In genomic region chr10:91220954-91221696, GRCh38 we compare ENCODE assay signal across 8 cellular contexts. TPM values are rescaled to one million over a fixed set of nuclear protein-coding genes. Genes with fewer than 3 reads are reported as not detected.
DNase-seq lines count a peak whose midpoint lies in the region; ATAC-seq and TF ChIP-seq lines count a peak whose summit lies in the region.

No MANE protein-coding gene starts in this region.

- no peak for TF ChIP-seq CTCF in epithelial cell of esophagus (IDR thresholded peaks at IDR 0.05; ENCODE audit: insufficient read depth, low read depth, low read length, missing control alignments)
- TF ChIP-seq CTCF in mucosa of descending colon (IDR thresholded peaks at IDR 0.05) = no peak
- peak in 1 of 5 experiments; percentile 38 for TF ChIP-seq CTCF in tibial nerve (IDR thresholded peaks at IDR 0.05)

- H3K4me1 ChIP-seq in BLaER1 (peaks cover 46% of the 10 kb centered on the region), mucosa of descending colon (ENCODE audit: low read depth) (peaks cover 21% of the 10 kb centered on the region), tibial nerve (peaks cover 0 to 49% (median 18%) of the 10 kb centered on the region in 4 donors)

- H3K4me2 ChIP-seq in BLaER1 = peak overlapping the region; percentile 92

- H3K27me3 Mint-ChIP-seq in T-helper 2 cell treated with Interferon-gamma antibody and Interleukin-4, amounts not matched to agents 5 μg/mL and 100 μg/mL, for 36 hours (ENCODE audit: low read depth) = no peaks in the 10 kb centered on the region

- ATAC-seq in GM19043 (IDR thresholded peaks at IDR 0.05; ENCODE audit: low read depth, unreplicated experiment) (peak; percentile 23), HG03280 (IDR thresholded peaks at IDR 0.05; ENCODE audit: unreplicated experiment) (peak; percentile 31), mucosa of descending colon (peak; percentile 52)

- no peaks in the 10 kb centered on the region for H3K9me3 Mint-ChIP-seq in T-helper 2 cell treated with Interferon-gamma antibody and Interleukin-4, amounts not matched to agents 5 μg/mL and 100 μg/mL, for 36 hours

- DNase-seq in T-helper 2 cell treated with Interferon-gamma antibody and Interleukin-4, amounts not matched to agents 5 μg/mL and 100 μg/mL, for 36 hours (ENCODE audit: low spot score) = no peak
- DNase-seq in epithelial cell of esophagus (ENCODE audit: low read depth) = peak; percentile 14
- DNase-seq in mucosa of descending colon = peak in 2 of 3 donors; percentile 56 to 70
- peak in 1 of 2 donors; percentile 13 for DNase-seq in tibial nerve (ENCODE audit: low spot score in 2 of 2)
- DNase-seq in HPDE6-E6E7 (ENCODE audit: extremely low spot score) = no peak

- H3K36me3 Mint-ChIP-seq in T-helper 2 cell treated with Interferon-gamma antibody and Interleukin-4, amounts not matched to agents 5 μg/mL and 100 μg/mL, for 36 hours (ENCODE audit: low read depth) = peaks cover 22% of the 10 kb centered on the region

- H3K9me3 ChIP-seq in BLaER1 = no peaks in the 10 kb centered on the region
- no peaks in the 10 kb centered on the region for H3K9me3 ChIP-seq in mucosa of descending colon
- H3K9me3 ChIP-seq in tibial nerve = no peaks in the 10 kb centered on the region

- H3K36me3 ChIP-seq in BLaER1 = peaks cover 10% of the 10 kb centered on the region; the same call in 1 of the 2 replicates
- H3K36me3 ChIP-seq in mucosa of descending colon (ENCODE audit: low read depth) = no peaks in the 10 kb centered on the region
- H3K36me3 ChIP-seq in tibial nerve = no peaks in the 10 kb centered on the region

- H3K27me3 ChIP-seq in BLaER1 (no peaks in the 10 kb centered on the region), tibial nerve (no peaks in the 10 kb centered on the region)

- WGBS in tibial nerve, 2 donors = 2 to 3% methylated on average over 17 to 26 of the region's 40 CpGs

- peaks cover 4% of the 10 kb centered on the region; the same call in 1 of the 2 replicates for H4K20me1 ChIP-seq in BLaER1

- TF ChIP-seq EP300 in tibial nerve (IDR thresholded peaks at IDR 0.05) = no peak

- H3K27ac Mint-ChIP-seq in T-helper 2 cell treated with Interferon-gamma antibody and Interleukin-4, amounts not matched to agents 5 μg/mL and 100 μg/mL, for 36 hours = peak overlapping the region; percentile 89

- H3K27ac ChIP-seq in BLaER1 (peak overlapping the region; percentile 93), tibial nerve (peak overlapping the region; percentile 79 to 97 (median 94))

- peaks cover 45% of the 10 kb centered on the region for H3K4me1 Mint-ChIP-seq in T-helper 2 cell treated with Interferon-gamma antibody and Interleukin-4, amounts not matched to agents 5 μg/mL and 100 μg/mL, for 36 hours (ENCODE audit: low read depth)

- H3K4me3 ChIP-seq in BLaER1 (peak overlapping the region; percentile 96), epithelial cell of esophagus (ENCODE audit: low read length) (peak overlapping the region; percentile 58), mucosa of descending colon (peak overlapping the region; percentile 84), tibial nerve (peak overlapping the region; percentile 84 to 99 (median 91))

- intact Hi-C loops in mucosa of descending colon (cut with DNase I, micrococcal nuclease) = loop anchor here in 1 of 2 donors (10.0 kb wide), 1 partner anchor 56 kb away; no protein-coding TSS in a partner anchor

- H3K9ac ChIP-seq in BLaER1 = peak overlapping the region; percentile 93

- peak overlapping the region; percentile 90 for H3K4me3 Mint-ChIP-seq in T-helper 2 cell treated with Interferon-gamma antibody and Interleukin-4, amounts not matched to agents 5 μg/mL and 100 μg/mL, for 36 hours

- TF ChIP-seq POLR2A in tibial nerve (IDR thresholded peaks at IDR 0.05) = no peak

RNA-seq across cellular contexts. Expression of gene PCGF5, which starts 0.7 kb away (rescaled TPM):
- 10 to 100 TPM; 65.0 to 76.1 (median 65.8) TPM for total RNA-seq in mucosa of descending colon
- 10 to 100 TPM; 29.6 to 59.9 (median 41.4) TPM for total RNA-seq in tibial nerve

Comparison
In these comparisons a context has a peak if more than half of its experiments do, and no peak if none do; other contexts are left out.
1. DNase-seq: peak in epithelial cell of esophagus (single experiment) and mucosa of descending colon (2 of 3); none in T-helper 2 cell treated with Interferon-gamma antibody and Interleukin-4, amounts not matched to agents 5 μg/mL and 100 μg/mL, for 36 hours (single experiment) and HPDE6-E6E7 (single experiment).
2. Peak in every context shown above with its lines, with median percentiles within 50 percentile points of each other: H3K4me3 ChIP-seq and ATAC-seq.